In genomic region chr19:46872967-46873366, GRCh38 we compare ENCODE assay signal across 23 cellular contexts.
"Had no signal": no experiment of that assay in that cellular context is flagged by ENCODE, and none has a peak within 500 bp of the region (broad histone marks: within the 10 kb centered on the region; RNA-seq: fewer than 3 reads in every experiment).

No MANE protein-coding gene starts in this region.

- FAIRE-seq: kidney had no signal

- H3K27me3 Mint-ChIP-seq: activated naive CD4-positive, alpha-beta T cell treated with anti-CD3 and anti-CD28 coated beads, Interleukin-2, amount 50 U/mL, for 24 hours; memory B cell; stimulated activated naive CD8-positive, alpha-beta T cell treated with anti-CD3 and anti-CD28 coated beads, Interleukin-15, Interleukin-2, amounts not matched to agents 100 ng/mL and 50 ng/mL, for 24 hours had no signal

- H3K4me3 ChIP-seq: ascending aorta, gastrocnemius medialis, left lung, tibial nerve, uterus had no signal

- H3K36me3 Mint-ChIP-seq: activated naive CD4-positive, alpha-beta T cell treated with anti-CD3 and anti-CD28 coated beads, Interleukin-2, amount 50 U/mL, for 24 hours; memory B cell; natural killer cell had no signal

- ATAC-seq: activated CD8-positive, alpha-beta T cell treated with anti-CD3 and anti-CD28 coated beads, Interleukin-2, amount 10 ng/mL, durations not matched to agents 7 days and 5 days; esophagus mucosa; gastrocnemius medialis; left lung; natural killer cell had no signal

- H3K4me1 ChIP-seq: uterus had no signal

- H3K4me3 Mint-ChIP-seq: activated CD8-positive, alpha-beta T cell treated with anti-CD3 and anti-CD28 coated beads, Interleukin-2, amount 10 ng/mL, durations not matched to agents 7 days and 5 days; activated naive CD4-positive, alpha-beta T cell treated with anti-CD3 and anti-CD28 coated beads, Interleukin-2, amount 50 U/mL, for 24 hours; memory B cell; natural killer cell; stimulated activated naive CD8-positive, alpha-beta T cell treated with anti-CD3 and anti-CD28 coated beads, Interleukin-15, Interleukin-2, amounts not matched to agents 100 ng/mL and 50 ng/mL, for 24 hours had no signal

- H3K27me3 ChIP-seq: ascending aorta, gastrocnemius medialis, left lung, neutrophil, tibial nerve, uterus had no signal

- H3K27ac ChIP-seq: ascending aorta, left lung, neutrophil, tibial nerve, uterus had no signal

- H3K27ac Mint-ChIP-seq: activated CD8-positive, alpha-beta T cell treated with anti-CD3 and anti-CD28 coated beads, Interleukin-2, amount 10 ng/mL, durations not matched to agents 7 days and 5 days; activated naive CD4-positive, alpha-beta T cell treated with anti-CD3 and anti-CD28 coated beads, Interleukin-2, amount 50 U/mL, for 24 hours; memory B cell; natural killer cell; stimulated activated naive CD8-positive, alpha-beta T cell treated with anti-CD3 and anti-CD28 coated beads, Interleukin-15, Interleukin-2, amounts not matched to agents 100 ng/mL and 50 ng/mL, for 24 hours had no signal

- H3K9me3 ChIP-seq: ascending aorta, gastrocnemius medialis, left lung, neutrophil, tibial nerve, uterus had no signal

- H3K9me3 Mint-ChIP-seq: activated naive CD4-positive, alpha-beta T cell treated with anti-CD3 and anti-CD28 coated beads, Interleukin-2, amount 50 U/mL, for 24 hours; memory B cell; natural killer cell; stimulated activated naive CD8-positive, alpha-beta T cell treated with anti-CD3 and anti-CD28 coated beads, Interleukin-15, Interleukin-2, amounts not matched to agents 100 ng/mL and 50 ng/mL, for 24 hours had no signal

- H3K36me3 ChIP-seq: ascending aorta, gastrocnemius medialis, left lung, neutrophil, tibial nerve, uterus had no signal

- DNase-seq: activated CD4-positive, alpha-beta T cell treated with anti-CD3 and anti-CD28 coated beads for 4 hours; activated CD8-positive, alpha-beta memory T cell treated with anti-CD3 and anti-CD28 coated beads, Interleukin-2, amount 50 U/mL, for 48 hours; activated CD8-positive, alpha-beta T cell treated with anti-CD3 and anti-CD28 coated beads, Interleukin-2, amount 10 ng/mL, durations not matched to agents 7 days and 5 days; activated effector memory CD4-positive, alpha-beta T cell treated with anti-CD3 and anti-CD28 coated beads, Interleukin-2, amount 50 U/mL, for 16 hours; activated T-cell treated with anti-CD3 and anti-CD28 coated beads, Interleukin-2, amount 50 U/mL, for 48 hours; cortex of kidney; gastrocnemius medialis; kidney; left lung; natural killer cell; retina; stimulated activated CD4-positive, alpha-beta T cell treated with anti-CD3 and anti-CD28 coated beads, Interleukin-12 subunit alpha, Interleukin-12 subunit beta, amount 100 ng/mL, for 4 hours; stimulated activated CD4-positive, alpha-beta T cell treated with anti-CD3 and anti-CD28 coated beads, Interleukin-1b, Interleukin-23, amount 100 ng/mL, for 48 hours; SW 1271; T-helper 2 cell; uterus had no signal
